In genomic region chr6:143562143-143562542, GRCh38 we compare ENCODE assay signal across 15 cellular contexts.
"Had no signal": no experiment of that assay in that cellular context is flagged by ENCODE, and none has a peak within 500 bp of the region (broad histone marks: within the 10 kb centered on the region; RNA-seq: fewer than 3 reads in every experiment).

No MANE protein-coding gene starts in this region.

- FAIRE-seq: endometrium, frontal cortex, small intestine had no signal

- H3K9me3 Mint-ChIP-seq: naive thymus-derived CD4-positive, alpha-beta T cell; neural crest cell had no signal

- H3K36me3 ChIP-seq: colonic mucosa, right atrium auricular region had no signal

- H3K9me3 ChIP-seq: colonic mucosa, right atrium auricular region had no signal

- H3K27ac ChIP-seq: colonic mucosa, dorsolateral prefrontal cortex, right atrium auricular region had no signal

- H3K4me3 Mint-ChIP-seq: naive thymus-derived CD4-positive, alpha-beta T cell; neural crest cell had no signal

- H3K4me1 Mint-ChIP-seq: neural crest cell had no signal

- H3K4me1 ChIP-seq: colonic mucosa, right atrium auricular region had no signal

- H3K27me3 ChIP-seq: colonic mucosa, dorsolateral prefrontal cortex, right atrium auricular region had no signal

- DNase-seq: colonic mucosa; dorsolateral prefrontal cortex; effector CD8-positive, alpha-beta T cell; left colon; mesendoderm; naive thymus-derived CD4-positive, alpha-beta T cell; small intestine; stimulated activated CD4-positive, alpha-beta T cell treated with anti-CD3 and anti-CD28 coated beads, Interleukin-12 subunit alpha, Interleukin-12 subunit beta, amount 100 ng/mL, for 4 hours; stimulated activated naive CD4-positive, alpha-beta T cell treated with Interleukin-2 at 50 U/mL for 16 hours; trophoblast cell had no signal

- H3K27me3 Mint-ChIP-seq: naive thymus-derived CD4-positive, alpha-beta T cell had no signal

- H3K4me3 ChIP-seq: colonic mucosa, dorsolateral prefrontal cortex, right atrium auricular region had no signal

- ATAC-seq: esophagus mucosa; left colon; naive thymus-derived CD4-positive, alpha-beta T cell had no signal
